ENCODE assay signal across 24 cellular contexts in the genomic region with DNA sequence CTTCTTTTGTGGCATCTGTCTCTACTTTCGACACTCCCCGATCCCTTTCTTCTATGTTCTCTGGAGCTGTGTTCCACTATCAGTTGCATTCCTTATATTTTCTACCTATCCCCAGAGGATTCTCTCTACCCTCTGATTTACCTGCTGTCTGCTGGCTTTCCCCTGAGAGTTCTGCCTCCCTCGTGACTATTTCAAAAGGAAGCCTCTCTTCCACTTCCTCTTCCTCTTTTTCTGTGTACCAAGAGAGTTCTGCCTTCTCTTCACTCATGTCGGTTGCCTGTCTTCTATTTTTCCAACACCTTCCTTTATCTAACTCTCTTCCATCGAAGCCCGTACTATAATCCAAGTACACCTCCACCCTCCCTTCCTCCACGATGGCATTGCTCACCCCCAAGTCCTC.
"Had no signal": no experiment of that assay in that cellular context is flagged by ENCODE, and none has a peak within 500 bp of the region (broad histone marks: within the 10 kb centered on the region; RNA-seq: fewer than 3 reads in every experiment).

No MANE protein-coding gene starts in this region.

- H3K36me3 ChIP-seq: esophagus squamous epithelium, gastrocnemius medialis, left ventricle myocardium inferior, neural progenitor cell, sigmoid colon, uterus had no signal

- ATAC-seq: gastrocnemius medialis; naive thymus-derived CD8-positive, alpha-beta T cell had no signal

- H3K27me3 ChIP-seq: esophagus squamous epithelium, gastrocnemius medialis, neural progenitor cell, sigmoid colon, testis, uterus had no signal

- H3K27ac ChIP-seq: coronary artery, esophagus squamous epithelium, gastrocnemius medialis, left ventricle myocardium inferior, neural progenitor cell, sigmoid colon, testis, uterus had no signal

- FAIRE-seq: bronchial epithelial cell had no signal

- H3K4me3 ChIP-seq: coronary artery, esophagus squamous epithelium, gastrocnemius medialis, left ventricle myocardium inferior, neural progenitor cell, sigmoid colon, smooth muscle cell, testis, uterus had no signal

- H3K9me3 ChIP-seq: esophagus squamous epithelium, gastrocnemius medialis, left ventricle myocardium inferior, sigmoid colon, testis, uterus had no signal

- H3K4me1 ChIP-seq: esophagus squamous epithelium, gastrocnemius medialis, left ventricle myocardium inferior, neural progenitor cell, sigmoid colon, testis, uterus had no signal

- H2AFZ ChIP-seq: neural progenitor cell had no signal

- H3K9ac ChIP-seq: neural progenitor cell had no signal

- DNase-seq: activated CD4-positive, alpha-beta memory T cell treated with anti-CD3 and anti-CD28 coated beads for 36 hours; activated CD4-positive, alpha-beta T cell treated with anti-CD3 and anti-CD28 coated beads for 48 hours; activated naive CD4-positive, alpha-beta T cell treated with anti-CD3 and anti-CD28 coated beads for 36 hours; activated naive CD8-positive, alpha-beta T cell treated with anti-CD3 and anti-CD28 coated beads, Interleukin-2, amount 10 ng/mL, durations not matched to agents 7 days and 5 days; activated T-cell treated with anti-CD3 and anti-CD28 coated beads, Interleukin-2, amount 50 U/mL, for 48 hours; amniotic stem cell; cerebellar nuclear complex; esophagus squamous epithelium; gastrocnemius medialis; hippocampal formation; left ventricle myocardium inferior; naive thymus-derived CD8-positive, alpha-beta T cell; sigmoid colon; stimulated activated CD4-positive, alpha-beta T cell treated with anti-CD3 and anti-CD28 coated beads, Interleukin-15, amount 100 ng/mL, for 24 hours; stimulated activated CD4-positive, alpha-beta T cell treated with anti-CD3 and anti-CD28 coated beads, Interleukin-2, amount 100 ng/mL, for 48 hours; stimulated activated CD8-positive, alpha-beta memory T cell treated with anti-CD3 and anti-CD28 coated beads, Interleukin-4, amount 100 ng/mL, for 48 hours; stimulated activated naive B cell treated with anti-CD40 and anti-IgM and Interleukin-4, amounts not matched to agents 10 μg/mL and 1 μg/mL and 100 μg/mL, for 72 hours; testis; trophoblast cell; uterus had no signal

- H3K4me2 ChIP-seq: neural progenitor cell, smooth muscle cell had no signal
